In genomic region chr17:61821655-61822054, GRCh38 we compare ENCODE assay signal across 33 cellular contexts. TPM values are rescaled to one million over a fixed set of nuclear protein-coding genes. Genes with fewer than 3 reads are reported as not detected.
A peak's percentile ranks its signal among the peaks of the same experiment; 100 is the strongest.
DNase-seq lines count a peak whose midpoint lies in the region; ATAC-seq and TF ChIP-seq lines count a peak whose summit lies in the region.
"Had no signal": no experiment of that assay in that cellular context is flagged by ENCODE, and none has a peak within 500 bp of the region (broad histone marks: within the 10 kb centered on the region; RNA-seq: fewer than 3 reads in every experiment).

No MANE protein-coding gene starts in this region.

- H3K4me1 ChIP-seq in trophoblast cell (ENCODE audit: control insufficient read depth in 1 of 2, insufficient read depth in 2 of 2, low read length in 2 of 2), result no peaks in the 10 kb centered on the region
- H3K4me1 ChIP-seq: A549, BE2C, BLaER1, Caco-2 had no signal

- H3K27me3 Mint-ChIP-seq in stimulated activated naive B cell treated with anti-CD40 and anti-IgM and Interleukin-4, amounts not matched to agents 10 μg/mL and 1 μg/mL and 100 μg/mL, for 72 hours, result no peaks in the 10 kb centered on the region
- no peaks in the 10 kb centered on the region for H3K27me3 Mint-ChIP-seq in endothelial cell (ENCODE audit: unreplicated experiment)
- H3K27me3 Mint-ChIP-seq: B cell; CD4-positive, alpha-beta T cell; CD4-positive, CD25-positive, alpha-beta regulatory T cell; CD8-positive, alpha-beta memory T cell had no signal

- no peak overlapping the region for H3K4me2 ChIP-seq in trophoblast cell (ENCODE audit: low read length)
- H3K4me2 ChIP-seq: A549; BLaER1; BLaER1 treated with 17β-estradiol and CSF1 and Interleukin-3, amounts not matched to agents 10 nM and 100 nM had no signal

- H3K14ac ChIP-seq in trophoblast cell (ENCODE audit: low read length), result no peak overlapping the region

- no peak overlapping the region for H3K4me3 Mint-ChIP-seq in stimulated activated naive B cell treated with anti-CD40 and anti-IgM and Interleukin-4, amounts not matched to agents 10 μg/mL and 1 μg/mL and 100 μg/mL, for 72 hours
- H3K4me3 Mint-ChIP-seq in endothelial cell (ENCODE audit: unreplicated experiment), result no peak overlapping the region
- H3K4me3 Mint-ChIP-seq: B cell; CD14-positive monocyte; CD4-positive, alpha-beta memory T cell; CD4-positive, alpha-beta T cell; CD4-positive, CD25-positive, alpha-beta regulatory T cell; CD8-positive, alpha-beta memory T cell; CD8-positive, alpha-beta T cell had no signal

- no peak overlapping the region for H2AK5ac ChIP-seq in trophoblast cell (ENCODE audit: low read length)

- no peaks in the 10 kb centered on the region for H3K79me1 ChIP-seq in trophoblast cell (ENCODE audit: low read length)

- no peaks in the 10 kb centered on the region for H3K27me3 ChIP-seq in trophoblast cell (ENCODE audit: insufficient read depth, low read length)
- H3K27me3 ChIP-seq: BE2C; BLaER1; BLaER1 treated with 17β-estradiol and CSF1 and Interleukin-3, amounts not matched to agents 10 nM and 100 nM had no signal

- no peak overlapping the region for H3K27ac ChIP-seq in trophoblast cell (ENCODE audit: low read depth, low read length)
- H3K27ac ChIP-seq: 22Rv1; A549; BLaER1; BLaER1 treated with 17β-estradiol and CSF1 and Interleukin-3, amounts not matched to agents 10 nM and 100 nM; C4-2B had no signal

- peak overlapping the region; percentile 7 for H3K27ac Mint-ChIP-seq in stimulated activated naive B cell treated with anti-CD40 and anti-IgM and Interleukin-4, amounts not matched to agents 10 μg/mL and 1 μg/mL and 100 μg/mL, for 72 hours
- H3K27ac Mint-ChIP-seq in endothelial cell (ENCODE audit: unreplicated experiment), result no peak overlapping the region
- H3K27ac Mint-ChIP-seq: B cell; CD14-positive monocyte; CD4-positive, alpha-beta memory T cell; CD4-positive, alpha-beta T cell; CD4-positive, CD25-positive, alpha-beta regulatory T cell; CD8-positive, alpha-beta T cell had no signal

- no peak for ATAC-seq in stimulated activated naive B cell treated with anti-CD40 and anti-IgM and Interleukin-4, amounts not matched to agents 10 μg/mL and 1 μg/mL and 100 μg/mL, for 72 hours (replicated peaks)
- ATAC-seq: A549; CD8-positive, alpha-beta T cell had no signal

- peaks cover 6% of the 10 kb centered on the region in 2 experiments for H3K36me3 ChIP-seq in trophoblast cell (ENCODE audit: control insufficient read depth in 1 of 2, insufficient read depth in 2 of 2, low read length in 2 of 2)

- H3K9me3 Mint-ChIP-seq in stimulated activated naive B cell treated with anti-CD40 and anti-IgM and Interleukin-4, amounts not matched to agents 10 μg/mL and 1 μg/mL and 100 μg/mL, for 72 hours, result peaks cover 3 to 7% of the 10 kb centered on the region in 2 donors
- no peaks in the 10 kb centered on the region for H3K9me3 Mint-ChIP-seq in endothelial cell (ENCODE audit: unreplicated experiment)
- H3K9me3 Mint-ChIP-seq: CD4-positive, alpha-beta T cell; CD8-positive, alpha-beta T cell had no signal

- H3K4me3 ChIP-seq in trophoblast cell (ENCODE audit: low read depth, low read length), result no peak overlapping the region
- H3K4me3 ChIP-seq: A549; BLaER1; BLaER1 treated with 17β-estradiol and CSF1 and Interleukin-3, amounts not matched to agents 10 nM and 100 nM had no signal

- no peak overlapping the region for H2AFZ ChIP-seq in trophoblast cell (ENCODE audit: insufficient read depth, low read length, poor library complexity)

- H4K8ac ChIP-seq in trophoblast cell (ENCODE audit: low read depth, low read length), result no peak overlapping the region

- H3K36me3 Mint-ChIP-seq in stimulated activated naive B cell treated with anti-CD40 and anti-IgM and Interleukin-4, amounts not matched to agents 10 μg/mL and 1 μg/mL and 100 μg/mL, for 72 hours, result peaks cover 10 to 21% of the 10 kb centered on the region in 2 donors
- H3K36me3 Mint-ChIP-seq in endothelial cell (ENCODE audit: low read depth, unreplicated experiment), result peaks cover 3% of the 10 kb centered on the region
- H3K36me3 Mint-ChIP-seq: CD8-positive, alpha-beta T cell had no signal

- H3K4me1 Mint-ChIP-seq in stimulated activated naive B cell treated with anti-CD40 and anti-IgM and Interleukin-4, amounts not matched to agents 10 μg/mL and 1 μg/mL and 100 μg/mL, for 72 hours, result peaks cover 16 to 23% of the 10 kb centered on the region in 2 donors
- no peaks in the 10 kb centered on the region for H3K4me1 Mint-ChIP-seq in endothelial cell (ENCODE audit: unreplicated experiment)
- H3K4me1 Mint-ChIP-seq: CD8-positive, alpha-beta memory T cell had no signal

- DNase-seq in trophoblast cell, result peak; percentile 28 to 80
- no peak for DNase-seq in stimulated activated naive B cell treated with anti-CD40 and anti-IgM and Interleukin-4, amounts not matched to agents 10 μg/mL and 1 μg/mL and 100 μg/mL, for 72 hours
- no peak for DNase-seq in endothelial cell (ENCODE audit: low spot score)
- no peak for DNase-seq in SIG-M5 (lab: John Stamatoyannopoulos, UW)
- no peak for DNase-seq in amygdala (lab: John Stamatoyannopoulos, UW)
- DNase-seq: 8988T; ACHN; AML-193; BE2C; C1 segment of cervical spinal cord; Caco-2; Calu3; CD4-positive, alpha-beta memory T cell; CD4-positive, alpha-beta T cell; CD4-positive, CD25-positive, alpha-beta regulatory T cell; CD8-positive, alpha-beta memory T cell; CD8-positive, alpha-beta T cell; COR-L47; DMS 273 treated with DMSO at 0.1 percent for 48 hours; DMS153; DMS53; DMS79; DMS79 treated with DMSO at 0.1 percent for 48 hours; DND-41; EL had no signal

- WGBS in trophoblast cell (ENCODE audit: extremely low coverage, insufficient coverage, insufficient read length), result no CpG with 5 or more reads among the region's 4 CpGs

- no peak overlapping the region for H3K23ac ChIP-seq in trophoblast cell (ENCODE audit: low read length)

- no peak overlapping the region for H3K18ac ChIP-seq in trophoblast cell (ENCODE audit: low read length)

- no peak overlapping the region for H4K12ac ChIP-seq in trophoblast cell (ENCODE audit: low read depth, low read length)

- H3K4ac ChIP-seq in trophoblast cell (ENCODE audit: low read depth, low read length), result no peak overlapping the region

- no peak overlapping the region for H2BK5ac ChIP-seq in trophoblast cell (ENCODE audit: low read depth, low read length, poor library complexity)

- H3K9me3 ChIP-seq in trophoblast cell (ENCODE audit: insufficient read depth, low read depth, low read length), result no peaks in the 10 kb centered on the region
- H3K9me3 ChIP-seq: A549, BE2C, Caco-2 had no signal

- TF ChIP-seq CTCF in subcutaneous adipose tissue (IDR thresholded peaks at IDR 0.05; ENCODE audit: low read depth) (peak; percentile 48), endothelial cell (IDR thresholded peaks at IDR 0.05; ENCODE audit: unreplicated experiment) (no peak)

- no peak overlapping the region for H4K91ac ChIP-seq in trophoblast cell (ENCODE audit: low read depth, low read length)

- H2BK12ac ChIP-seq in trophoblast cell (ENCODE audit: low read length), result no peak overlapping the region

- no peak overlapping the region for H2BK120ac ChIP-seq in trophoblast cell (ENCODE audit: insufficient read depth, low read length, poor library complexity)

- H3K9ac ChIP-seq in trophoblast cell (ENCODE audit: low read length), result no peak overlapping the region
- H3K9ac ChIP-seq: BLaER1; BLaER1 treated with 17β-estradiol and CSF1 and Interleukin-3, amounts not matched to agents 10 nM and 100 nM had no signal

- H3K79me2 ChIP-seq in trophoblast cell (ENCODE audit: control insufficient read depth, insufficient read depth, low read length, poor library complexity), result no peaks in the 10 kb centered on the region

RNA-seq across cellular contexts. Expression of gene BRIP1, which starts 41.7 kb away (rescaled TPM):
- 7.0 TPM in 2 replicates for polyA plus RNA-seq in trophoblast cell (2013)
- total RNA-seq in subcutaneous adipose tissue, result 1 to 10 TPM in 2 of 4 donors, under 1 TPM in 2; 0.33 to 1.1 (median 0.98) TPM
- 5.2 TPM for total RNA-seq in endothelial cell (ENCODE audit: unreplicated experiment)

Comparison
In these comparisons a context has a peak if more than half of its experiments do, and no peak if none do; other contexts are left out.
1. DNase-seq: peak in trophoblast cell (2 of 2); none in stimulated activated naive B cell treated with anti-CD40 and anti-IgM and Interleukin-4, amounts not matched to agents 10 μg/mL and 1 μg/mL and 100 μg/mL, for 72 hours (single experiment), endothelial cell (single experiment), SIG-M5 (single experiment) and amygdala (0 of 56).